ENCODE assay signal across 10 cellular contexts in the genomic region with DNA sequence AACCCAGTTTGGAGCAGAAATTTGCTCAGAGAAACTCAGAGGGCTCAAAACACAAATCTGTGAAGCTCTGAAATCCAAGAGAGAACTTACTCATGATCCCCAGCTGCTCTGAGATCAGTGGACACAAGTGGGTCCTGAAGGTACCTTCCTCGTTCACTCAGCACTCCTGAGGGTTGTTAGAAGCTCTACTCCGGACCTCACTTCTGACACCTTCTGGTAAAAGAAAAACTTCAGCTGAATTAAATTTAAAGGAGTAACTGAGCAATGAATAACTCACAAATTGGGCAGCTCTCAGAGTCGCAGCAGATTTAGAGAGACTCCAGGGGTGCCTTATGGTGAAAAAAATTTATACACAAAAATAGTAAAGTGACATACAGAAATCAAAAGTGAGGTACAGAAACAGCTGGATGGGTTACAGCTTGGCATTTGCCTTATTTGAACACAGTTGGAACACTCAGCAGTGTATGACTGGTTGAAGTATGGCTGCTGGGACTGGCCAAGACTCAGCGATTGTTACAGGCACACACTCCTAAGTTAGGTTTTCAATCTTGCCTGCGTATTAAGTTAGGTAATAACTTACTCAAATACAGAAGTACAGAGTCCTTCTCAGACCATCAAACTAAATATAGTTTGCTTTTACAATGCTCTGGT. TPM values are rescaled to one million over a fixed set of nuclear protein-coding genes. Genes with fewer than 3 reads are reported as not detected.
DNase-seq lines count a peak whose midpoint lies in the region; ATAC-seq, FAIRE-seq and TF ChIP-seq lines count a peak whose summit lies in the region.
"Had no signal": no experiment of that assay in that cellular context is flagged by ENCODE, and none has a peak within 500 bp of the region (broad histone marks: within the 10 kb centered on the region; RNA-seq: fewer than 3 reads in every experiment).

No MANE protein-coding gene starts in this region.

- intact Hi-C loops in pancreas (cut with DNase I), result no loop called here

- no peak overlapping the region for H3K27ac ChIP-seq in pancreas

- TF ChIP-seq CTCF in bronchial epithelial cell (IDR thresholded peaks at IDR 0.05; ENCODE audit: insufficient read depth, low read length, severe bottlenecking), result peak; percentile 27
- no peak for TF ChIP-seq CTCF in pancreas (IDR thresholded peaks at IDR 0.05)
- TF ChIP-seq CTCF in GM13976 (IDR thresholded peaks at IDR 0.05; ENCODE audit: borderline replicate concordance, control extremely low read depth, extremely low read depth, insufficient read depth, missing control alignments), result no peak

- TF ChIP-seq POLR2A in GM18505 (IDR thresholded peaks at IDR 0.05; ENCODE audit: borderline replicate concordance, extremely low read depth, insufficient read depth, insufficient read length), result no peak

- H3K27me3 ChIP-seq in bronchial epithelial cell (ENCODE audit: control insufficient read depth, insufficient read depth, low read length) (no peaks in the 10 kb centered on the region), pancreas (no peaks in the 10 kb centered on the region)

- no peaks in the 10 kb centered on the region for H3K4me1 ChIP-seq in pancreas

- H3K36me3 ChIP-seq in bronchial epithelial cell (ENCODE audit: control insufficient read depth, insufficient read depth, low read length) (no peaks in the 10 kb centered on the region), pancreas (no peaks in the 10 kb centered on the region)

- no peak for FAIRE-seq in bronchial epithelial cell (lab: Jason Lieb, UNC)
- FAIRE-seq in pancreas (lab: Jason Lieb, UNC), result no peak

- 26 to 39% methylated on average over 5 of the region's 5 CpGs for WGBS in pancreas, 2 donors

- H3K4me3 ChIP-seq in bronchial epithelial cell (ENCODE audit: low read depth, low read length) (no peak overlapping the region), pancreas (no peak overlapping the region)
- H3K4me3 ChIP-seq: lung had no signal

- DNase-seq in LHCN-M2 (ENCODE audit: low read depth) (peak; percentile 46), bronchial epithelial cell (ENCODE audit: low read depth) (peak; percentile 42), pancreas (peak in 1 of 6 donors; percentile 18), NCI-H146 (lab: John Stamatoyannopoulos, UW) (no peak), GM13976 (ENCODE audit: low spot score) (no peak)
- DNase-seq in central memory CD4-positive, alpha-beta T cell, result no peak

- in situ Hi-C loops in GM13976 (cut with MboI; ENCODE audit: low sequenced_read_pairs, unreplicated experiment), result no loop called here

- ATAC-seq in GM19395 (IDR thresholded peaks at IDR 0.05; ENCODE audit: unreplicated experiment), result peak; percentile 66
- peak; percentile 55 to 83 (median 74) for ATAC-seq in pancreas
- ATAC-seq in GM18505 (IDR thresholded peaks at IDR 0.05; ENCODE audit: unreplicated experiment), result no peak

- no peaks in the 10 kb centered on the region for H3K9me3 ChIP-seq in pancreas

RNA-seq across cellular contexts. Expression of a gene that starts 32.5 kb away (rescaled TPM):
- total RNA-seq in LHCN-M2 (2014; rRNA removed) (not detected in 2 replicates), bronchial epithelial cell (0.26 TPM in 1 of 2 replicates, not detected in the other), pancreas (not detected)
- polyA plus RNA-seq in LHCN-M2 (2012), result not detected
- polyA plus RNA-seq in pancreas, result not detected
- total RNA-seq: activated naive CD4-positive, alpha-beta T cell treated with anti-CD3 and anti-CD28 coated beads, Interleukin-2, amount 50 U/mL, for 72 hours; lung had no signal
- polyA plus RNA-seq: lung had no signal

RNA-seq across cellular contexts. Expression of a gene that starts 40.8 kb away (rescaled TPM):
- total RNA-seq in LHCN-M2 (2014; rRNA removed) (not detected in 2 replicates), bronchial epithelial cell (0.26 and 0.90 TPM in 2 replicates), pancreas (under 1 TPM in 3 of 6 donors, not detected in 3; 0.26 to 0.69 (median 0.46) TPM)
- polyA plus RNA-seq in LHCN-M2 (2012), result not detected
- under 1 TPM; 0.27 to 0.63 TPM for polyA plus RNA-seq in pancreas

Comparison
In these comparisons a context has a peak if more than half of its experiments do, and no peak if none do; other contexts are left out.
1. DNase-seq: peak in LHCN-M2 (single experiment) and bronchial epithelial cell (single experiment); none in central memory CD4-positive, alpha-beta T cell (single experiment), NCI-H146 (single experiment) and GM13976 (single experiment).